In genomic region chrX:13090261-13091110, GRCh38 we compare ENCODE assay signal across 1 cellular context.
A peak's percentile ranks its signal among the peaks of the same experiment; 100 is the strongest.
TF ChIP-seq lines count a peak whose summit lies in the region.

No MANE protein-coding gene starts in this region.

TF ChIP-seq in GM12878, 131 proteins besides CTCF, POLR2A, EP300 and RAD21 (continued from another document and continues in another):
- TF ChIP-seq ZBTB40 (IDR thresholded peaks at IDR 0.05; ENCODE audit: borderline replicate concordance) (no peak), HSF1 (IDR thresholded peaks at IDR 0.05; ENCODE audit: low read depth, low read length) (no peak), NFXL1 (IDR thresholded peaks at IDR 0.05; ENCODE audit: borderline replicate concordance) (no peak), MEF2B (IDR thresholded peaks at IDR 0.05; ENCODE audit: partially characterized antibody, poor library complexity, severe bottlenecking) (no peak), PAX8 (IDR thresholded peaks at IDR 0.05) (no peak), MXI1 (IDR thresholded peaks at IDR 0.05; ENCODE audit: low read depth, low read length) (peak; percentile 64; the same call in 1 of the 2 replicates), TCF12 (IDR thresholded peaks at IDR 0.05; ENCODE audit: low read depth, low read length) (no peak), RAD51 (IDR thresholded peaks at IDR 0.05) (no peak), MTA2 (IDR thresholded peaks at IDR 0.05; ENCODE audit: low read depth) (no peak), IRF5 (IDR thresholded peaks at IDR 0.05; ENCODE audit: borderline replicate concordance) (no peak), STAT3 (IDR thresholded peaks at IDR 0.05; ENCODE audit: low read depth, low read length) (no peak), MAX (IDR thresholded peaks at IDR 0.05; ENCODE audit: low read depth, low read length) (0 out of 2 replicates have a peak, but pooled peaks have one; percentile 28), ZNF592 (IDR thresholded peaks at IDR 0.05) (no peak), CHD1 (IDR thresholded peaks at IDR 0.05; ENCODE audit: low read depth, low read length) (no peak), ZBTB11 (CRISPR knock-in tag; IDR thresholded peaks at IDR 0.05) (no peak), KLF5 (IDR thresholded peaks at IDR 0.05; ENCODE audit: partially characterized antibody) (no peak), TCF7 (IDR thresholded peaks at IDR 0.05; ENCODE audit: borderline replicate concordance) (no peak), MYC (IDR thresholded peaks at IDR 0.05; ENCODE audit: insufficient read depth, insufficient read length, insufficient replicate concordance, low read length, severe bottlenecking) (no peak), SIN3A (IDR thresholded peaks at IDR 0.05; ENCODE audit: low read depth, low read length) (no peak), NKRF (conservative IDR thresholded peaks at IDR 0.05) (no peak), ZBTB4 (CRISPR knock-in tag; IDR thresholded peaks at IDR 0.05) (peak; percentile 78), NR2C2 (IDR thresholded peaks at IDR 0.05; ENCODE audit: borderline replicate concordance, control insufficient read depth, insufficient read length, low read depth) (no peak), POU2F2 (IDR thresholded peaks at IDR 0.05; ENCODE audit: borderline replicate concordance, low read depth, low read length) (peak; percentile 18; the same call in 1 of the 3 replicates), RFX5 (IDR thresholded peaks at IDR 0.05; ENCODE audit: low read depth, low read length) (no peak), ZBTB33 (IDR thresholded peaks at IDR 0.05) (no peak), CREM (IDR thresholded peaks at IDR 0.05; ENCODE audit: low read depth) (0 out of 2 replicates have a peak, but pooled peaks have one; percentile 12), FOS (IDR thresholded peaks at IDR 0.05; ENCODE audit: borderline replicate concordance, extremely low read depth, insufficient read length) (no peak), SMC3 (IDR thresholded peaks at IDR 0.05; ENCODE audit: borderline replicate concordance, low read length) (no peak; the same call in 1 of the 2 replicates), SMARCA5 (IDR thresholded peaks at IDR 0.05) (no peak), POLR2AphosphoS5 (IDR thresholded peaks at IDR 0.05; ENCODE audit: low read length) (peak; percentile 74), RBBP5 (conservative IDR thresholded peaks at IDR 0.05) (no peak), NFYA (IDR thresholded peaks at IDR 0.05; ENCODE audit: borderline replicate concordance, low read depth, low read length) (no peak), TCF3 (IDR thresholded peaks at IDR 0.05; ENCODE audit: borderline replicate concordance, insufficient read depth, low read depth, low read length) (no peak)
